In the genomic region with DNA sequence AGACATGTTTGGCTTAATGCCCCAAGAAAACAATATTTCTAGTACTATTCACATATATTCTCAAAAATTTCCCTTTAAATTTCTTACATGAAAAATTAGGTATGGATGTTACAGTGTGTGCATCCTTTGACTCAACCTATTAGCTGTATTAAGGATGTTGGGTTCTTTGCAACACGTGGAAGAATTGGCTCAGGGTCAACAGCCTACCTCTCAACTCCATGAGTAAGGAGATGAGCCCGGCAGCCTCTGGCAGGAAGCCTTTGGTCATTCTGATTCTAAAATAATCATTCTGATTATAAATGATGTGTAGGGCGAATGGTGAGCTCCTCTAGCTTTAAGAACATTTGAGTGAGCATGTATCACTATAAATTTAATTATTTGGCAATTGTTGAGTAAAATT, we compare ENCODE assay signal across 23 cellular contexts.
"Had no signal": no experiment of that assay in that cellular context is flagged by ENCODE, and none has a peak within 500 bp of the region (broad histone marks: within the 10 kb centered on the region; RNA-seq: fewer than 3 reads in every experiment).

No MANE protein-coding gene starts in this region.

- H3K27me3 ChIP-seq: pancreas, spleen, tibial nerve, uterus had no signal

- H3K4me3 ChIP-seq: left ventricle myocardium inferior, lung, mucosa of descending colon, pancreas, prostate gland, spleen, tibial nerve, uterus had no signal

- H3K36me3 ChIP-seq: left ventricle myocardium inferior, pancreas, prostate gland, spleen, tibial nerve, uterus had no signal

- DNase-seq: hypothalamus; islet precursor cell; left ventricle myocardium inferior; midbrain; mucosa of descending colon; naive thymus-derived CD4-positive, alpha-beta T cell; nucleus accumbens; pancreas; posterior cingulate gyrus; retina; right cardiac atrium; small intestine; spleen; stimulated activated CD4-positive, alpha-beta T cell treated with anti-CD3 and anti-CD28 coated beads, Interleukin-2, amount 100 ng/mL, for 48 hours; stimulated activated CD4-positive, alpha-beta T cell treated with anti-CD3 and anti-CD28 coated beads, Interleukin-4, amount 100 ng/mL, for 4 hours; stimulated activated CD8-positive, alpha-beta memory T cell treated with anti-CD3 and anti-CD28 coated beads, Interleukin-4, amount 100 ng/mL, for 48 hours; stimulated activated naive CD4-positive, alpha-beta T cell treated with Interleukin-2 at 50 U/mL for 16 hours; stimulated activated naive CD8-positive, alpha-beta T cell treated with anti-CD3 and anti-CD28 coated beads, Interleukin-15, amount 100 ng/mL, for 72 hours; substantia nigra; uterus had no signal

- H3K4me1 ChIP-seq: left ventricle myocardium inferior, pancreas, prostate gland, spleen, tibial nerve, uterus had no signal

- H3K9me3 ChIP-seq: mucosa of descending colon, pancreas, prostate gland, tibial nerve, uterus had no signal

- FAIRE-seq: pancreas, small intestine had no signal

- H3K27ac ChIP-seq: left ventricle myocardium inferior, prostate gland, spleen, tibial nerve, uterus had no signal
